ENCODE assay signal across 24 cellular contexts in the genomic region with DNA sequence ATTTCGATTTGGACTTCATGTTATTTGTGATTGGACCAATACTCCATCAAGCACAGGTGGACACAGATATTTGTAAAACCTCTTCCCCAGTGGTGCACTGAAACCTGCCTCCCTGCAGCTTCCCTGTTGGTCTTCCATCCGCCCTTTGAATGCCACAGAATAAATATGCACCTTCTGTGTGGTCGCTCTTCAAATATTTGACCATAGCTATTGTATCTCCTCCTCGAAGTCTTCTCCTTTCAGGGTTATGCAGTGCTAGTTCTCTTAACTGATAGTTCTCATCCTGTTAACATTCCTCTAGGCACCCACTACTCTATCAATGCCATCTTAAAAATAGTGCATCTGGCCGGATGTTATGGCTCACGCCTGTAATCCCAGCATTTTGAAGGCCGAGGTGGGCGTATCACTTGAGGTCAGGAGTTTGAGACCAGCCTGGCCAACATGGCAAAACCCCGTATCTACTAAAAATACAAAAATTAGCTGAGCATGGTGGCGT. TPM values are rescaled to one million over a fixed set of nuclear protein-coding genes. Genes with fewer than 3 reads are reported as not detected.
DNase-seq lines count a peak whose midpoint lies in the region; ATAC-seq, FAIRE-seq and TF ChIP-seq lines count a peak whose summit lies in the region.
"Had no signal": no experiment of that assay in that cellular context is flagged by ENCODE, and none has a peak within 500 bp of the region (broad histone marks: within the 10 kb centered on the region; RNA-seq: fewer than 3 reads in every experiment).

No MANE protein-coding gene starts in this region.

- peaks cover 5 to 15% of the 10 kb centered on the region in 2 experiments; a peak in 4 of 5 replicates for H3K4me1 ChIP-seq in K562 (replicated peaks in 1 of 2; ENCODE audit: control insufficient read depth in 2 of 2, insufficient read depth in 2 of 2, low read length in 2 of 2)
- H3K4me1 ChIP-seq in mesodermal cell (ENCODE audit: control insufficient read depth, insufficient read depth, low read length, poor library complexity, severe bottlenecking), result peaks cover 42% of the 10 kb centered on the region
- peaks cover 0 to 62% (median 35%) of the 10 kb centered on the region in 5 donors for H3K4me1 ChIP-seq in subcutaneous abdominal adipose tissue (ENCODE audit: control insufficient read depth in 5 of 5, insufficient read depth in 5 of 5, low read length in 5 of 5)

- H4K20me1 ChIP-seq in K562 (replicated peaks; ENCODE audit: control insufficient read depth, insufficient read depth, low read length), result no peaks in the 10 kb centered on the region

- H3K36me3 ChIP-seq in K562 (ENCODE audit: control insufficient read depth, insufficient read depth, low read length) (no peaks in the 10 kb centered on the region), mesodermal cell (ENCODE audit: control insufficient read depth, insufficient read depth, low read length) (peaks cover 12% of the 10 kb centered on the region), subcutaneous abdominal adipose tissue (ENCODE audit: control insufficient read depth in 5 of 5, insufficient read depth in 5 of 5, low read length in 5 of 5) (no peaks in the 10 kb centered on the region)
- H3K36me3 ChIP-seq: breast epithelium, esophagus muscularis mucosa, gastrocnemius medialis, left lung, sigmoid colon had no signal

- no TSS peak for BruUV-seq in K562 (replicated peaks; lab: Mats Ljungman, UMichigan)

- no peak for TF ChIP-seq RAD21 in K562 (CRISPR knock-in tag; conservative IDR thresholded peaks at IDR 0.05 in 1 of 2, IDR thresholded peaks at IDR 0.05 in 1 of 2)

- H3K4me3 ChIP-seq in K562 (no peak overlapping the region), mesodermal cell (ENCODE audit: extremely low read depth, insufficient read depth, low read length, poor library complexity, severe bottlenecking) (no peak overlapping the region), subcutaneous abdominal adipose tissue (ENCODE audit: low read depth in 1 of 5, low read length in 5 of 5) (no peak overlapping the region)
- H3K4me3 ChIP-seq: breast epithelium, coronary artery, esophagus muscularis mucosa, gastrocnemius medialis, left lung, sigmoid colon had no signal

- 42% methylated on average over 6 of the region's 10 CpGs for WGBS in K562 (ENCODE audit: insufficient coverage, low coverage, missing lambda C conversion rate)
- WGBS in mesodermal cell (ENCODE audit: insufficient coverage in 2 of 2), 2 experiments, result 89% methylated on average over 9 of the region's 10 CpGs

- CTCF ChIA-PET in K562 (lab: Yijun Ruan, JAX; ENCODE audit: low intra/inter-chr PET ratio), result no interaction called here

- in situ Hi-C loops in K562 (cut with MboI), result no loop called here

- H3K27me3 ChIP-seq in K562 (ENCODE audit: control insufficient read depth in 2 of 2, insufficient read depth in 2 of 2, low read length in 2 of 2) (no peaks in the 10 kb centered on the region), subcutaneous abdominal adipose tissue (ENCODE audit: control insufficient read depth in 5 of 5, insufficient read depth in 4 of 5, low read length in 5 of 5) (no peaks in the 10 kb centered on the region)
- H3K27me3 ChIP-seq: breast epithelium, esophagus muscularis mucosa, gastrocnemius medialis, left lung, sigmoid colon had no signal

- TF ChIP-seq POLR2A in K562 (conservative IDR thresholded peaks at IDR 0.05), result no peak

- H2AFZ ChIP-seq in K562 (ENCODE audit: low read depth, low read length), result no peak overlapping the region

- H3K9ac ChIP-seq in K562 (ENCODE audit: insufficient read depth in 1 of 2, low read depth in 2 of 2, low read length in 2 of 2) (no peak overlapping the region), subcutaneous abdominal adipose tissue (ENCODE audit: low read length in 5 of 5) (no peak overlapping the region)
- H3K9ac ChIP-seq: SK-N-SH had no signal

- no peak overlapping the region for H3K4me2 ChIP-seq in K562 (ENCODE audit: insufficient read depth, low read length)
- H3K4me2 ChIP-seq: SK-N-SH had no signal

- FAIRE-seq in K562 (lab: Jason Lieb, UNC), result no peak

- DNase-seq in NCI-H526 (lab: John Stamatoyannopoulos, UW) (peak; percentile 48 to 51), K562 (ENCODE audit: extremely low read depth in 1 of 4, low spot score in 3 of 4) (no peak), DMS79 treated with DMSO at 0.1 percent for 48 hours (lab: John Stamatoyannopoulos, UW) (no peak), NOMO-1 treated with DMSO at 0.1 percent for 48 hours (lab: John Stamatoyannopoulos, UW; ENCODE audit: unreplicated experiment) (no peak), NCI-H774 (lab: John Stamatoyannopoulos, UW) (no peak)
- DNase-seq: activated CD4-positive, alpha-beta T cell treated with anti-CD3 and anti-CD28 coated beads for 48 hours; activated T-cell treated with anti-CD3 and anti-CD28 coated beads, Interleukin-2, amount 50 U/mL, for 4 hours; CD4-positive, alpha-beta T cell; DMS153; effector memory CD8-positive, alpha-beta T cell; gastrocnemius medialis; hypothalamus; left lung; NCI-H446 treated with DMSO at 0.1 percent for 48 hours; nephron progenitor cell; posterior cingulate gyrus; sigmoid colon; SK-N-SH had no signal

- H3K27ac ChIP-seq in K562 (ENCODE audit: extremely low read depth, low read depth, low read length) (no peak overlapping the region), mesodermal cell (ENCODE audit: low read depth, low read length, severe bottlenecking) (peak overlapping the region; percentile 80), subcutaneous abdominal adipose tissue (ENCODE audit: low read depth, low read length) (peak overlapping the region; percentile 82)
- H3K27ac ChIP-seq: breast epithelium, coronary artery, esophagus muscularis mucosa had no signal

- intact Hi-C loops in K562 (cut with micrococcal nuclease), result no loop called here

- TF ChIP-seq EP300 in K562 (IDR thresholded peaks at IDR 0.05; ENCODE audit: low read length), result no peak

- H3K79me2 ChIP-seq in K562 (ENCODE audit: control insufficient read depth, insufficient read depth, low read length), result peaks cover 5% of the 10 kb centered on the region; the same call in 1 of the 3 replicates

- no peaks in the 10 kb centered on the region for H3K9me1 ChIP-seq in K562 (ENCODE audit: control insufficient read depth, insufficient read depth, low read length)

- ATAC-seq in K562, result no peak
- ATAC-seq in GM19463 (IDR thresholded peaks at IDR 0.05; ENCODE audit: unreplicated experiment), result no peak
- ATAC-seq: activated T-cell treated with anti-CD3 and anti-CD28 coated beads, Interleukin-2, amount 50 U/mL, for 4 hours; effector memory CD8-positive, alpha-beta T cell; gastrocnemius medialis; left lung had no signal

- POLR2A ChIA-PET in K562 (lab: Yijun Ruan, JAX), result interaction anchor here (0.6 kb wide), 1 partner anchor 13 kb away, joined by 3 read pairs; no protein-coding TSS in a partner anchor

- no peak for TF ChIP-seq CTCF in K562 (IDR thresholded peaks at IDR 0.05 in 2 of 3, conservative IDR thresholded peaks at IDR 0.05 in 1 of 3; ENCODE audit: insufficient read depth in 2 of 3, low read depth in 1 of 3, low read length in 3 of 3)

- H3K9me3 ChIP-seq in K562 (replicated peaks; ENCODE audit: control insufficient read depth, insufficient read depth, low read depth, low read length) (no peaks in the 10 kb centered on the region), mesodermal cell (ENCODE audit: control insufficient read depth, low read length) (no peaks in the 10 kb centered on the region), subcutaneous abdominal adipose tissue (ENCODE audit: control insufficient read depth in 5 of 5, low read length in 5 of 5) (no peaks in the 10 kb centered on the region)
- H3K9me3 ChIP-seq: breast epithelium, esophagus muscularis mucosa, gastrocnemius medialis, left lung, sigmoid colon, SK-N-SH had no signal

TF ChIP-seq in K562, 482 proteins besides CTCF, POLR2A, EP300 and RAD21:
- TF ChIP-seq STAT5A (IDR thresholded peaks at IDR 0.05; ENCODE audit: borderline replicate concordance, low read length) (no peak), CBFA2T3 (IDR thresholded peaks at IDR 0.05) (peak; percentile 22; the same call in 1 of the 2 replicates)

RNA-seq across cellular contexts. Expression of a gene that starts 12.5 kb away (rescaled TPM):
- total RNA-seq in K562 (2011; cell fraction: chromatin; rRNA removed; ENCODE audit: low replicate concordance), result 17.5 and 23.3 TPM in 2 replicates
- 8.3 and 8.9 TPM in 2 replicates for total RNA-seq in K562 (2011; cell fraction: nucleolus; rRNA removed)
- 10.0 and 18.6 TPM in 2 replicates for total RNA-seq in K562 (2011; cell fraction: nucleoplasm; rRNA removed)
- 23.3 and 26.1 TPM in 2 replicates for total RNA-seq in K562 (2014; rRNA removed)
- total RNA-seq in K562 (2014; rRNA removed; fragmentation: Illumina TruSeq; extraction: Trizol), result 24.9 and 29.4 TPM in 2 replicates
- 23.4 and 24.5 TPM in 2 replicates for total RNA-seq in K562 (2015; rRNA removed; fragmentation: Illumina TruSeq; extraction: Trizol)
- total RNA-seq in K562 (2021), result 25.8 and 29.1 TPM in 2 replicates
- 34.6 and 41.4 TPM in 2 replicates for polyA plus RNA-seq in K562 (2011; rRNA removed)
- polyA plus RNA-seq in K562 (2011; cell fraction: cytosol; rRNA removed), result 22.2 and 31.6 TPM in 2 replicates
- 24.7 and 24.8 TPM in 2 replicates for polyA plus RNA-seq in K562 (2011; cell fraction: nucleus; rRNA removed)
- 22.3 and 27.8 TPM in 2 replicates for polyA plus RNA-seq in K562 (2012)
- polyA plus RNA-seq in K562 (2014; fragmentation: Illumina TruSeq; extraction: Trizol), result 34.2 and 41.5 TPM in 2 replicates
- polyA plus RNA-seq in K562 (2014; fragmentation: Nextera tagmentation; extraction: Ambion mirVana), result 10 to 100 TPM; 11.3 to 11.6 TPM
- polyA plus RNA-seq in K562 (2014; rRNA removed), result 28.0 and 33.4 TPM in 2 replicates
- polyA minus RNA-seq in K562 (2011; rRNA and poly(A)+ RNA removed), result 48.3 and 50.5 TPM in 2 replicates
- polyA minus RNA-seq in K562 (2011; cell fraction: cytosol; rRNA and poly(A)+ RNA removed), result 23.6 and 28.4 TPM in 2 replicates
- polyA minus RNA-seq in K562 (2011; cell fraction: nucleus; rRNA and poly(A)+ RNA removed), result 18.2 and 31.0 TPM in 2 replicates
- 138 TPM for polyA plus RNA-seq in mesodermal cell (2013, experiment 1 of 2)
- 132 TPM for polyA plus RNA-seq in mesodermal cell (2013, experiment 2 of 2)

Comparison
In these comparisons a context has a peak if more than half of its experiments do, and no peak if none do; other contexts are left out.
1. DNase-seq: peak in NCI-H526 (2 of 2); none in K562 (0 of 4), DMS79 treated with DMSO at 0.1 percent for 48 hours (single experiment), NOMO-1 treated with DMSO at 0.1 percent for 48 hours (single experiment) and NCI-H774 (single experiment).